Comparison of ENCODE assay signal across 13 cellular contexts in the genomic region with DNA sequence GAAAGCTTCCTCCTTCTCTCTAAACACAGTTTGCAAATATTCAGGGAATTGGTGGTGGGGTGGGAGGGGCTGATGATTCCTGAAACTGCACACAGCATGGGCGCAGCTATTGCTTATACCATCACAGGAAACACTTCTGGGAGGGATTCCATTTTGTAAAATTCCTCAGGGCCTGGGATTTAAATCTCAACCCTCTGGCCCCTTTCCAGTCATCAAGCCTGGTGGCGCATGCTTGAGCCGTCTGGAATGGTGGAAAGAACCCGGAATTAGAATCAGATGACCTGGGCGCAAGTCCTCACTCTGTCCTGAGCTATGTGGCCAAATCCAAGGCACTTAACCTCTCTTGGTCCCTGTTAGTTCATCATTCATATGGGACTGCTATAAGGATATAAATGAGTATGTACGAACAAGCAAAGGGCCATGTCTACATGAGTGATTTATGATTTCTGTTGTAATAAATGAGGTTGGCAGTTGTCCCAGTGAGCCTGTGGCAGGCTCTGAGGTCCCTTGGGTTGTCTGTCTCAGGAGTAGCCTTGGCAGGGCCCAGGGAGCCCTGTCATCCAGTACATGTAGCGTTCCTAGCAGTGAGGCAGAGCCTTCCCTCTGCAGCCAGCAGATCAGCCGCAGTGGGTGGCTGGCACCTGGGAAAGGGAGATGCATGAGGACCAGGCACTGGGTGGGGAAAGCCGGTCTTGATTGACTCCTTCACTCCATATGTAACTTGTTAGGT.
A peak's percentile ranks its signal among the peaks of the same experiment; 100 is the strongest.
DNase-seq lines count a peak whose midpoint lies in the region; ATAC-seq and TF ChIP-seq lines count a peak whose summit lies in the region.
"Had no signal": no experiment of that assay in that cellular context is flagged by ENCODE, and none has a peak within 500 bp of the region (broad histone marks: within the 10 kb centered on the region; RNA-seq: fewer than 3 reads in every experiment).

No MANE protein-coding gene starts in this region.

- no peak overlapping the region for H2BK5ac ChIP-seq in mesenchymal stem cell (ENCODE audit: low read depth, low read length, poor library complexity, severe bottlenecking)

- H3K4ac ChIP-seq in mesenchymal stem cell (ENCODE audit: low read depth in 1 of 2, low read length in 2 of 2), result peak overlapping the region in 1 of 2 experiments; percentile 0

- ATAC-seq in Right ventricle myocardium inferior (peak; percentile 46), HG03159 (IDR thresholded peaks at IDR 0.05; ENCODE audit: unreplicated experiment) (no peak)

- intact Hi-C loops in Right ventricle myocardium inferior (cut with DNase I), result no loop called here

- H3K9ac ChIP-seq in mesenchymal stem cell (ENCODE audit: low read length), result peak overlapping the region; percentile 87
- H3K9ac ChIP-seq: parathyroid adenoma had no signal

- TF ChIP-seq CTCF in right atrium auricular region (IDR thresholded peaks at IDR 0.05), result no peak
- TF ChIP-seq CTCF in GM13976 (IDR thresholded peaks at IDR 0.05; ENCODE audit: borderline replicate concordance, control extremely low read depth, extremely low read depth, insufficient read depth, missing control alignments), result no peak

- in situ Hi-C loops in GM13976 (cut with MboI; ENCODE audit: low sequenced_read_pairs, unreplicated experiment), result no loop called here

- peak overlapping the region; percentile 11 for H2BK120ac ChIP-seq in mesenchymal stem cell (ENCODE audit: low read depth, low read length)

- H3K14ac ChIP-seq in mesenchymal stem cell (ENCODE audit: low read length in 2 of 2), result no peak overlapping the region

- H3K79me1 ChIP-seq in mesenchymal stem cell (replicated peaks; ENCODE audit: low read length, poor library complexity, severe bottlenecking), result no peaks in the 10 kb centered on the region

- H2BK12ac ChIP-seq in mesenchymal stem cell (ENCODE audit: low read length in 2 of 2), result peak overlapping the region; percentile 23 to 92

- H2AK5ac ChIP-seq in mesenchymal stem cell (ENCODE audit: low read length, severe bottlenecking), result no peak overlapping the region

- H3K36me3 ChIP-seq in right atrium auricular region (no peaks in the 10 kb centered on the region), mesenchymal stem cell (ENCODE audit: control insufficient read depth in 1 of 2, insufficient read depth in 2 of 2, low read depth in 1 of 2, low read length in 2 of 2) (peaks cover 0 to 4% of the 10 kb centered on the region in 2 experiments)

- H4K91ac ChIP-seq in mesenchymal stem cell (ENCODE audit: low read length), result peak overlapping the region; percentile 30

- H3K4me2 ChIP-seq in mesenchymal stem cell (ENCODE audit: low read length, poor library complexity, severe bottlenecking), result no peak overlapping the region

- H3K4me3 ChIP-seq in right atrium auricular region (no peak overlapping the region), mesenchymal stem cell (ENCODE audit: insufficient read depth in 1 of 2, low read depth in 1 of 2, low read length in 2 of 2) (peak overlapping the region in 1 of 2 experiments; percentile 36)

- no peaks in the 10 kb centered on the region for H3K27me3 ChIP-seq in right atrium auricular region
- H3K27me3 ChIP-seq in mesenchymal stem cell (ENCODE audit: control insufficient read depth in 1 of 2, insufficient read depth in 1 of 2, low read length in 2 of 2), result peaks cover 0 to 33% of the 10 kb centered on the region in 2 experiments

- peak overlapping the region; percentile 41 for H2BK15ac ChIP-seq in mesenchymal stem cell (ENCODE audit: low read depth, poor library complexity, severe bottlenecking)

- H4K8ac ChIP-seq in mesenchymal stem cell (ENCODE audit: low read length), result no peak overlapping the region

- 64% methylated on average over 9 of the region's 9 CpGs for WGBS in mesenchymal stem cell

- peak overlapping the region; percentile 10 to 34 for H3K18ac ChIP-seq in mesenchymal stem cell (ENCODE audit: low read depth in 1 of 2, low read length in 2 of 2)

- H3K4me1 ChIP-seq in right atrium auricular region (peaks cover 0 to 21% of the 10 kb centered on the region in 2 donors), mesenchymal stem cell (ENCODE audit: control insufficient read depth, insufficient read depth, low read depth, low read length) (no peaks in the 10 kb centered on the region)
- H3K4me1 ChIP-seq: parathyroid adenoma had no signal

- no peak overlapping the region for H3K23ac ChIP-seq in mesenchymal stem cell (ENCODE audit: low read length in 2 of 2)

- H3K9me3 ChIP-seq in right atrium auricular region (no peaks in the 10 kb centered on the region), mesenchymal stem cell (ENCODE audit: control insufficient read depth, low read length) (no peaks in the 10 kb centered on the region)

- no peak overlapping the region for H2AFZ ChIP-seq in mesenchymal stem cell (ENCODE audit: low read depth, low read length)
- H2AFZ ChIP-seq: parathyroid adenoma had no signal

- H3K27ac ChIP-seq in right atrium auricular region (peak overlapping the region in 1 of 2 donors; percentile 31), cingulate gyrus (ENCODE audit: low read depth, low read length) (peak overlapping the region; percentile 29), mesenchymal stem cell (ENCODE audit: low read length, poor library complexity, severe bottlenecking) (no peak overlapping the region)
- H3K27ac ChIP-seq: parathyroid adenoma had no signal

- DNase-seq in Right ventricle myocardium inferior (ENCODE audit: missing footprints) (no peak), right atrium auricular region (ENCODE audit: low spot score) (no peak), mesenchymal stem cell (peak; percentile 75), germinal center (ENCODE audit: low spot score) (no peak), HuH-7 (ENCODE audit: low spot score) (no peak), GM13976 (ENCODE audit: low spot score) (no peak)
- DNase-seq: AML-193, GOT3, NCI-H1048, T1000 had no signal
